26 cellular contexts compared by ENCODE assay signal in the genomic region with DNA sequence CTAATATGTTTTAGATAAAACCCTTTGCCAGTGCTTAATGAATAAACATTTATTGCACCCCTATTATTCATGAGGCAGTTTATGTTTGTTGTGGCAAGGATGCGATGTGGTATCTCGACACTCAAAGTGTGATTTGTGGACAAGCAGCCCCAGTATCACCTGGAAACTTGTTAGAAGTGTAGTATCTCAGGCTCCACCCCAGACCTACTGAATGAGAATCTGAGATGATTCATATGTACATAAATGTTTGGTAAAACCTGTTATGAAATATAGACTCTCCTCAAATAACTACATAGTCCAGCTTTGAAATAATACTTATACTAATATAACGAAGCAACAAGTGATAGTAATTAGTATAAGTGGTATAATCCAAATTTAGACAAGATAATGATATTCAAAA.
"Had no signal": no experiment of that assay in that cellular context is flagged by ENCODE, and none has a peak within 500 bp of the region (broad histone marks: within the 10 kb centered on the region; RNA-seq: fewer than 3 reads in every experiment).

No MANE protein-coding gene starts in this region.

- H3K9me3 ChIP-seq: left lung, lower lobe of right lung, neutrophil, ovary, right atrium auricular region, right lobe of liver, stomach, testis, thyroid gland, transverse colon, upper lobe of left lung, vagina had no signal

- ATAC-seq: left colon; left lung; lower lobe of right lung; naive thymus-derived CD8-positive, alpha-beta T cell; right lobe of liver; stimulated activated naive B cell treated with anti-CD40 and anti-IgM and Interleukin-4, amounts not matched to agents 10 μg/mL and 1 μg/mL and 100 μg/mL, for 72 hours; stimulated activated naive CD8-positive, alpha-beta T cell treated with anti-CD3 and anti-CD28 coated beads, Interleukin-15, Interleukin-2, amounts not matched to agents 100 U/mL and 50 U/mL, for 24 hours had no signal

- H3K4me3 ChIP-seq: left lung, lower lobe of right lung, neural progenitor cell, ovary, right atrium auricular region, right lobe of liver, smooth muscle cell, stomach, testis, thyroid gland, transverse colon, upper lobe of left lung, vagina had no signal

- H3K27ac ChIP-seq: left lung, lower lobe of right lung, neural progenitor cell, neutrophil, ovary, right atrium auricular region, right lobe of liver, stomach, testis, thyroid gland, transverse colon, upper lobe of left lung, vagina had no signal

- DNase-seq: hypothalamus; immature natural killer cell; kidney; left colon; left lung; lower lobe of right lung; mammary epithelial cell; naive thymus-derived CD8-positive, alpha-beta T cell; nephron progenitor cell; ovary; right lobe of liver; stimulated activated CD4-positive, alpha-beta T cell treated with anti-CD3 and anti-CD28 coated beads, Interleukin-1b, Interleukin-23, amount 100 ng/mL, for 48 hours; stimulated activated CD4-positive, alpha-beta T cell treated with anti-CD3 and anti-CD28 coated beads, Interleukin-2, amount 100 ng/mL, for 48 hours; stimulated activated naive B cell treated with anti-CD40 and anti-IgM and Interleukin-4, amounts not matched to agents 10 μg/mL and 1 μg/mL and 100 μg/mL, for 72 hours; stimulated activated naive CD8-positive, alpha-beta T cell treated with anti-CD3 and anti-CD28 coated beads, Interleukin-15, Interleukin-2, amounts not matched to agents 100 U/mL and 50 U/mL, for 24 hours; stomach; testis; thyroid gland; transverse colon; upper lobe of left lung had no signal

- FAIRE-seq: islet of Langerhans, kidney had no signal

- H3K4me1 ChIP-seq: right atrium auricular region, right lobe of liver, testis, thyroid gland, vagina had no signal

- H3K4me2 ChIP-seq: neural progenitor cell, smooth muscle cell had no signal
